27 cellular contexts compared by ENCODE assay signal in the genomic region with DNA sequence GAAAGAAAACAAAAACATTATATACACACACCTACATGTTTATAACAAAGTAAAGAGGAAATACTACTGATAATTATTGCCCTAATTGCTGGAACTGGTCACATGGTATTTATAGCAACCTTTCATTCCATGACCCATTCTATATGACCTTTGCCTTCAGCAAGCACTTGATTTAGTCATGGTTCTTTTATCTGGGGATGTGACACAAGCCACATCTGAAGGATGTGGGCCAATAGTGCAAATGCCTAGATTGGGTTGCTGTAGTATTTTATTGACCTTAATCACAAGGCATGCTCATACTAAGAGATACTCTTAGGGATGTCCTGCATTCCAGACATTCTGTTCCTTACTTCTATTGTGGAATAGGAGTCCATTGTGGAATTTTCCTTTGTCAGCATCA.
"Had no signal": no experiment of that assay in that cellular context is flagged by ENCODE, and none has a peak within 500 bp of the region (broad histone marks: within the 10 kb centered on the region; RNA-seq: fewer than 3 reads in every experiment).

No MANE protein-coding gene starts in this region.

- DNase-seq: activated CD4-positive, alpha-beta memory T cell treated with anti-CD3 and anti-CD28 coated beads, Interleukin-2, amount 10 ng/mL, durations not matched to agents 7 days and 5 days; activated CD4-positive, alpha-beta T cell treated with anti-CD3 and anti-CD28 coated beads for 1 hour; activated CD4-positive, alpha-beta T cell treated with anti-CD3 and anti-CD28 coated beads for 36 hours; activated CD4-positive, alpha-beta T cell treated with anti-CD3 and anti-CD28 coated beads for 48 hours; activated CD4-positive, alpha-beta T cell treated with anti-CD3 and anti-CD28 coated beads, Interleukin-2, amount 10 ng/mL, durations not matched to agents 7 days and 5 days; activated CD4-positive, alpha-beta T cell treated with anti-CD3 and anti-CD28 coated beads, Interleukin-2, amount 50 U/mL, for 48 hours; activated CD4-positive, CD25-positive, alpha-beta regulatory T cell; activated CD8-positive, alpha-beta memory T cell treated with anti-CD3 and anti-CD28 coated beads for 24 hours; activated CD8-positive, alpha-beta memory T cell treated with anti-CD3 and anti-CD28 coated beads, Interleukin-2, amount 10 ng/mL, durations not matched to agents 7 days and 5 days; activated CD8-positive, alpha-beta memory T cell treated with anti-CD3 and anti-CD28 coated beads, Interleukin-2, amount 50 U/mL, for 48 hours; activated CD8-positive, alpha-beta T cell treated with anti-CD3 and anti-CD28 coated beads, Interleukin-2, amount 10 ng/mL, durations not matched to agents 7 days and 5 days; activated effector memory CD4-positive, alpha-beta T cell treated with Interleukin-2 at 50 U/mL for 16 hours; activated gamma-delta T cell; activated naive CD4-positive, alpha-beta T cell treated with anti-CD3 and anti-CD28 coated beads, Interleukin-2, amount 10 ng/mL, durations not matched to agents 7 days and 5 days; activated naive CD4-positive, alpha-beta T cell treated with Interleukin-2 at 50 U/mL for 16 hours; activated naive CD8-positive, alpha-beta T cell treated with anti-CD3 and anti-CD28 coated beads, Interleukin-2, amount 10 ng/mL, durations not matched to agents 7 days and 5 days; activated naive CD8-positive, alpha-beta T cell treated with anti-CD3 and anti-CD28 coated beads, Interleukin-2, amount 50 U/mL, for 24 hours; activated T-cell treated with anti-CD3 and anti-CD28 coated beads, Interleukin-2, amount 50 U/mL, for 24 hours; activated T-cell treated with anti-CD3 and anti-CD28 coated beads, Interleukin-2, amount 50 U/mL, for 48 hours; amygdala; anterior cingulate cortex; caudate nucleus; cerebellar nuclear complex; T-helper 1 cell; T-helper 2 cell; T-helper 9 cell; WERI-Rb-1 had no signal
